In the genomic region with DNA sequence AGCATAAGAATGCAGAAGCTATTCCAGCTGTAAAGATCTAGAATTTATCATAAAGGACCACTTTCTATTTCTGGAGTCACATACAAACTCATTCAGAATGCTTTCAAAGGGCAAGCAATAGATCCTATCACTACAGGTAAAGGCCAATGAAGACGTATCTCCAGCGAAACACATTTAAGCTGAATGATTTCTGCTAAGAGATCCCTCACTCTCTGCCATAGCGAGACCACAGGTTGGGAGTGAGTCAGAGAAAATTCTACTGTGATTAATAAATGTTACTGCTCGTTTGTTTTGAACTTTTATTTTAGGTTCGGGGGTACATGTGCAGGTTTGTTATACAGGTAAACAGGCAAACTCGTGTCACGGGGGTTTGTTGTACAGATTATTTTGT, we compare ENCODE assay signal across 12 cellular contexts.
DNase-seq lines count a peak whose midpoint lies in the region; ATAC-seq and TF ChIP-seq lines count a peak whose summit lies in the region.
"Had no signal": no experiment of that assay in that cellular context is flagged by ENCODE, and none has a peak within 500 bp of the region (broad histone marks: within the 10 kb centered on the region; RNA-seq: fewer than 3 reads in every experiment).

No MANE protein-coding gene starts in this region.

- H3K4me3 Mint-ChIP-seq in activated CD8-positive, alpha-beta T cell treated with anti-CD3 and anti-CD28 coated beads for 36 hours = no peak overlapping the region
- H3K4me3 Mint-ChIP-seq in activated CD8-positive, alpha-beta T cell treated with anti-CD3 and anti-CD28 coated beads, Interleukin-2, amount 10 ng/mL, durations not matched to agents 7 days and 5 days = no peak overlapping the region
- H3K4me3 Mint-ChIP-seq in stimulated activated naive CD8-positive, alpha-beta T cell treated with anti-CD3 and anti-CD28 coated beads, Interleukin-15, amount 100 ng/mL, for 72 hours = no peak overlapping the region
- no peak overlapping the region for H3K4me3 Mint-ChIP-seq in activated naive CD8-positive, alpha-beta T cell treated with anti-CD3 and anti-CD28 coated beads, Interleukin-2, amount 50 U/mL, for 24 hours
- H3K4me3 Mint-ChIP-seq: GM23338 had no signal

- peaks cover 3% of the 10 kb centered on the region for H3K9me3 Mint-ChIP-seq in activated CD8-positive, alpha-beta T cell treated with anti-CD3 and anti-CD28 coated beads for 36 hours
- no peaks in the 10 kb centered on the region for H3K9me3 Mint-ChIP-seq in activated CD8-positive, alpha-beta T cell treated with anti-CD3 and anti-CD28 coated beads, Interleukin-2, amount 10 ng/mL, durations not matched to agents 7 days and 5 days (ENCODE audit: insufficient read depth)
- no peaks in the 10 kb centered on the region for H3K9me3 Mint-ChIP-seq in stimulated activated naive CD8-positive, alpha-beta T cell treated with anti-CD3 and anti-CD28 coated beads, Interleukin-15, amount 100 ng/mL, for 72 hours
- H3K9me3 Mint-ChIP-seq in activated naive CD8-positive, alpha-beta T cell treated with anti-CD3 and anti-CD28 coated beads, Interleukin-2, amount 50 U/mL, for 24 hours = no peaks in the 10 kb centered on the region
- H3K9me3 Mint-ChIP-seq: GM23338 had no signal

- TF ChIP-seq CTCF in activated CD8-positive, alpha-beta T cell treated with anti-CD3 and anti-CD28 coated beads for 36 hours (IDR thresholded peaks at IDR 0.05) = no peak

- peaks cover 28% of the 10 kb centered on the region for H3K4me1 Mint-ChIP-seq in activated CD8-positive, alpha-beta T cell treated with anti-CD3 and anti-CD28 coated beads for 36 hours (ENCODE audit: low read depth)
- H3K4me1 Mint-ChIP-seq in activated CD8-positive, alpha-beta T cell treated with anti-CD3 and anti-CD28 coated beads, Interleukin-2, amount 10 ng/mL, durations not matched to agents 7 days and 5 days (ENCODE audit: low read depth) = peaks cover 3% of the 10 kb centered on the region
- H3K4me1 Mint-ChIP-seq in stimulated activated naive CD8-positive, alpha-beta T cell treated with anti-CD3 and anti-CD28 coated beads, Interleukin-15, amount 100 ng/mL, for 72 hours = peaks cover 27% of the 10 kb centered on the region
- H3K4me1 Mint-ChIP-seq in activated naive CD8-positive, alpha-beta T cell treated with anti-CD3 and anti-CD28 coated beads, Interleukin-2, amount 50 U/mL, for 24 hours = peaks cover 38% of the 10 kb centered on the region

- H3K27me3 Mint-ChIP-seq in activated CD8-positive, alpha-beta T cell treated with anti-CD3 and anti-CD28 coated beads for 36 hours = no peaks in the 10 kb centered on the region
- H3K27me3 Mint-ChIP-seq in activated CD8-positive, alpha-beta T cell treated with anti-CD3 and anti-CD28 coated beads, Interleukin-2, amount 10 ng/mL, durations not matched to agents 7 days and 5 days (ENCODE audit: low read depth) = no peaks in the 10 kb centered on the region
- H3K27me3 Mint-ChIP-seq in stimulated activated naive CD8-positive, alpha-beta T cell treated with anti-CD3 and anti-CD28 coated beads, Interleukin-15, amount 100 ng/mL, for 72 hours = no peaks in the 10 kb centered on the region
- H3K27me3 Mint-ChIP-seq in activated naive CD8-positive, alpha-beta T cell treated with anti-CD3 and anti-CD28 coated beads, Interleukin-2, amount 50 U/mL, for 24 hours = no peaks in the 10 kb centered on the region
- H3K27me3 Mint-ChIP-seq: CD4-positive, CD25-positive, alpha-beta regulatory T cell had no signal

- H3K27ac Mint-ChIP-seq in activated CD8-positive, alpha-beta T cell treated with anti-CD3 and anti-CD28 coated beads for 36 hours = no peak overlapping the region
- no peak overlapping the region for H3K27ac Mint-ChIP-seq in activated CD8-positive, alpha-beta T cell treated with anti-CD3 and anti-CD28 coated beads, Interleukin-2, amount 10 ng/mL, durations not matched to agents 7 days and 5 days
- no peak overlapping the region for H3K27ac Mint-ChIP-seq in stimulated activated naive CD8-positive, alpha-beta T cell treated with anti-CD3 and anti-CD28 coated beads, Interleukin-15, amount 100 ng/mL, for 72 hours
- peak overlapping the region; percentile 15 for H3K27ac Mint-ChIP-seq in activated naive CD8-positive, alpha-beta T cell treated with anti-CD3 and anti-CD28 coated beads, Interleukin-2, amount 50 U/mL, for 24 hours
- H3K27ac Mint-ChIP-seq: GM23338 had no signal

- H3K36me3 Mint-ChIP-seq in activated CD8-positive, alpha-beta T cell treated with anti-CD3 and anti-CD28 coated beads for 36 hours (ENCODE audit: low read depth) = peaks cover 89% of the 10 kb centered on the region
- H3K36me3 Mint-ChIP-seq in activated CD8-positive, alpha-beta T cell treated with anti-CD3 and anti-CD28 coated beads, Interleukin-2, amount 10 ng/mL, durations not matched to agents 7 days and 5 days (ENCODE audit: low read depth) = peaks cover 82% of the 10 kb centered on the region
- peaks cover 79% of the 10 kb centered on the region for H3K36me3 Mint-ChIP-seq in activated naive CD8-positive, alpha-beta T cell treated with anti-CD3 and anti-CD28 coated beads, Interleukin-2, amount 50 U/mL, for 24 hours (ENCODE audit: low read depth)

- POLR2A ChIA-PET in activated CD8-positive, alpha-beta T cell treated with anti-CD3 and anti-CD28 coated beads for 36 hours (lab: Charles Lee) = interaction anchor here (0.6 kb wide), 1 partner anchor 162 kb away, joined by 3 read pairs; no protein-coding TSS in a partner anchor
- POLR2A ChIA-PET in activated CD8-positive, alpha-beta T cell treated with anti-CD3 and anti-CD28 coated beads, Interleukin-2, amount 10 ng/mL, durations not matched to agents 7 days and 5 days (lab: Charles Lee) = interaction anchor here (1.2 kb wide), 1 partner anchor 9 kb away, joined by 3 read pairs; no protein-coding TSS in a partner anchor

- peak; percentile 11 for ATAC-seq in activated CD8-positive, alpha-beta T cell treated with anti-CD3 and anti-CD28 coated beads for 36 hours
- ATAC-seq in activated CD8-positive, alpha-beta T cell treated with anti-CD3 and anti-CD28 coated beads, Interleukin-2, amount 10 ng/mL, durations not matched to agents 7 days and 5 days = no peak
- peak; percentile 16 for ATAC-seq in stimulated activated naive CD8-positive, alpha-beta T cell treated with anti-CD3 and anti-CD28 coated beads, Interleukin-15, Interleukin-2, amounts not matched to agents 100 U/mL and 50 U/mL, for 24 hours
- ATAC-seq in stimulated activated naive CD8-positive, alpha-beta T cell treated with anti-CD3 and anti-CD28 coated beads, Interleukin-15, amount 100 ng/mL, for 72 hours = no peak
- peak; percentile 49 for ATAC-seq in activated naive CD8-positive, alpha-beta T cell treated with anti-CD3 and anti-CD28 coated beads, Interleukin-2, amount 50 U/mL, for 24 hours
- ATAC-seq: GM23338 had no signal

- intact Hi-C loops in activated CD8-positive, alpha-beta T cell treated with anti-CD3 and anti-CD28 coated beads for 36 hours (cut with micrococcal nuclease) = no loop called here

- CTCF ChIA-PET in activated CD8-positive, alpha-beta T cell treated with anti-CD3 and anti-CD28 coated beads for 36 hours (lab: Charles Lee) = interaction anchor here (1.4 kb wide), 1 partner anchor 73 kb away, joined by 5 read pairs; the partner anchor contains the start of gene NFU1
- CTCF ChIA-PET in activated CD8-positive, alpha-beta T cell treated with anti-CD3 and anti-CD28 coated beads, Interleukin-2, amount 10 ng/mL, durations not matched to agents 7 days and 5 days (lab: Charles Lee) = interaction anchor here (2.5 kb wide), 1 partner anchor 56 kb away, joined by 6 read pairs; no protein-coding TSS in a partner anchor

- DNase-seq in activated CD8-positive, alpha-beta T cell treated with anti-CD3 and anti-CD28 coated beads for 36 hours = no peak
- DNase-seq in activated CD8-positive, alpha-beta T cell treated with anti-CD3 and anti-CD28 coated beads, Interleukin-2, amount 10 ng/mL, durations not matched to agents 7 days and 5 days = no peak
- no peak for DNase-seq in stimulated activated naive CD8-positive, alpha-beta T cell treated with anti-CD3 and anti-CD28 coated beads, Interleukin-15, Interleukin-2, amounts not matched to agents 100 U/mL and 50 U/mL, for 24 hours
- DNase-seq in stimulated activated naive CD8-positive, alpha-beta T cell treated with anti-CD3 and anti-CD28 coated beads, Interleukin-15, amount 100 ng/mL, for 72 hours = no peak
- DNase-seq in activated naive CD8-positive, alpha-beta T cell treated with anti-CD3 and anti-CD28 coated beads, Interleukin-2, amount 50 U/mL, for 24 hours = no peak
- no peak for DNase-seq in DMS 273 treated with DMSO at 0.1 percent for 48 hours (lab: John Stamatoyannopoulos, UW)
- DNase-seq: ACHN; BE2C; CD4-positive, CD25-positive, alpha-beta regulatory T cell; GF-D8; HCEC 1CT had no signal

Comparison
In these comparisons a context has a peak if more than half of its experiments do, and no peak if none do; other contexts are left out.
1. ATAC-seq: peak in activated CD8-positive, alpha-beta T cell treated with anti-CD3 and anti-CD28 coated beads for 36 hours (single experiment), stimulated activated naive CD8-positive, alpha-beta T cell treated with anti-CD3 and anti-CD28 coated beads, Interleukin-15, Interleukin-2, amounts not matched to agents 100 U/mL and 50 U/mL, for 24 hours (single experiment) and activated naive CD8-positive, alpha-beta T cell treated with anti-CD3 and anti-CD28 coated beads, Interleukin-2, amount 50 U/mL, for 24 hours (single experiment); none in activated CD8-positive, alpha-beta T cell treated with anti-CD3 and anti-CD28 coated beads, Interleukin-2, amount 10 ng/mL, durations not matched to agents 7 days and 5 days (single experiment) and stimulated activated naive CD8-positive, alpha-beta T cell treated with anti-CD3 and anti-CD28 coated beads, Interleukin-15, amount 100 ng/mL, for 72 hours (single experiment).